ENCODE assay signal across 1 cellular context in genomic region chr16:2757344-2757743, GRCh38.
TF ChIP-seq lines count a peak whose summit lies in the region.

No MANE protein-coding gene starts in this region.

TF ChIP-seq in WTC11, 78 proteins besides CTCF, POLR2A, EP300 and RAD21 (continued from another document):
- TF ChIP-seq AR (CRISPR knock-in tag; IDR thresholded peaks at IDR 0.05) (no peak), ZNF317 (CRISPR knock-in tag; IDR thresholded peaks at IDR 0.05; ENCODE audit: borderline replicate concordance, low read depth) (no peak), ZNF281 (CRISPR knock-in tag; IDR thresholded peaks at IDR 0.05) (no peak), ZNF263 (CRISPR knock-in tag; IDR thresholded peaks at IDR 0.05; ENCODE audit: low read depth) (no peak)
